In the genomic region with DNA sequence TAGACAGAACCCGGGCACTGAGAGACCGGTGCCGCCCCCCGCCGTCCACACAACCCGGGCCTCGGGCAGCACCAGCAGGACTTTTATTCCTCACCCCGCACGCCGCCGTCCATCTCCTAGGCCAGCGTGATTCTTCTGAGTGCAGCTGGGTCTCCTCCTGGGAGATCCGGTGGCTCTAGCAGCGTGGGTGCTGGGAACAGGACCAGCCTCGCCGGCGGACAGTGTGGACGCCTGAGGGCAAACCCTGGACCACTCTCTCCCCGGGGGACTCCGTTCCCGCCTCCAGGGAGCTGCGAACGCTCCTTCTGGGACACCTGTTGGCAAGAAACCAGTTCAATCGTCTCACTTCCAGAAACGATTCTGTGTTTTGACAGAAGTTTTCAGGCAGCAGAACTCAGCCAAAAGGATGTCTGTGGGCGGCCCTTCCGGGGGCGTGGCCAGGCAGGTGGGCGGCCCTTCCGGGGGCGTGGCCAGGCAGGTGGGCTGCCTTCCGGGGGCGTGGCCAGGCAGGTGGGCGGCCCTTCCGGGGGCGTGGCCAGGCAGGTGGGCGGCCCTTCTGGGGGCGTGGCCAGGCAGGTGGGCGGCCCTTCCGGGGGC, we compare ENCODE assay signal across 14 cellular contexts.
DNase-seq lines count a peak whose midpoint lies in the region; ATAC-seq and TF ChIP-seq lines count a peak whose summit lies in the region.
"Had no signal": no experiment of that assay in that cellular context is flagged by ENCODE, and none has a peak within 500 bp of the region (broad histone marks: within the 10 kb centered on the region; RNA-seq: fewer than 3 reads in every experiment).

No MANE protein-coding gene starts in this region.

- H3K27ac ChIP-seq in HEK293 (ENCODE audit: extremely low read depth, low read depth, low read length) (no peak overlapping the region), thyroid gland (no peak overlapping the region)
- H3K27ac ChIP-seq: cardiac muscle cell, parathyroid adenoma had no signal

- POLR2A ChIA-PET in activated CD4-positive, alpha-beta T cell treated with anti-CD3 and anti-CD28 coated beads for 36 hours (lab: Charles Lee), result no interaction called here
- POLR2A ChIA-PET in HEK293 (lab: Yijun Ruan, JAX) (no interaction called here), WTC11 (lab: Charles Lee) (no interaction called here)

- ATAC-seq in activated CD4-positive, alpha-beta T cell treated with anti-CD3 and anti-CD28 coated beads for 36 hours, result no peak
- no peak for ATAC-seq in WTC11
- no peak for ATAC-seq in natural killer cell treated with Interleukin-12 subunit alpha and Interleukin-12 subunit beta and Interleukin-15 and Interleukin-18, amount 100 ng/mL, for 72 hours

- CTCF ChIA-PET in activated CD4-positive, alpha-beta T cell treated with anti-CD3 and anti-CD28 coated beads for 36 hours (lab: Charles Lee), result no interaction called here
- CTCF ChIA-PET in HEK293 (lab: Yijun Ruan, JAX) (interaction anchor here (0.6 kb wide), 1 partner anchor 14 kb away, joined by 3 read pairs; no protein-coding TSS in a partner anchor), WTC11 (lab: Charles Lee) (no interaction called here)

- 92 to 93% methylated on average over 23 to 27 of the region's 40 CpGs for WGBS in thyroid gland, 2 donors

- H3K27me3 ChIP-seq in thyroid gland, result no peaks in the 10 kb centered on the region
- H3K27me3 ChIP-seq: cardiac muscle cell had no signal

- no peaks in the 10 kb centered on the region for H3K9me3 ChIP-seq in HEK293 (ENCODE audit: control insufficient read depth, insufficient read depth, low read depth, low read length)
- no peaks in the 10 kb centered on the region for H3K9me3 ChIP-seq in thyroid gland

- H3K4me1 ChIP-seq in HEK293 (ENCODE audit: control insufficient read depth, insufficient read depth, low read length) (no peaks in the 10 kb centered on the region), thyroid gland (no peaks in the 10 kb centered on the region)
- H3K4me1 ChIP-seq: parathyroid adenoma had no signal

- H3K27ac Mint-ChIP-seq in activated CD4-positive, alpha-beta T cell treated with anti-CD3 and anti-CD28 coated beads for 36 hours, result no peak overlapping the region
- H3K27ac Mint-ChIP-seq in WTC11, result no peak overlapping the region
- H3K27ac Mint-ChIP-seq in natural killer cell treated with Interleukin-12 subunit alpha and Interleukin-12 subunit beta and Interleukin-15 and Interleukin-18, amount 100 ng/mL, for 72 hours, result no peak overlapping the region

- H3K4me1 Mint-ChIP-seq in activated CD4-positive, alpha-beta T cell treated with anti-CD3 and anti-CD28 coated beads for 36 hours, result no peaks in the 10 kb centered on the region
- no peaks in the 10 kb centered on the region for H3K4me1 Mint-ChIP-seq in WTC11
- H3K4me1 Mint-ChIP-seq in natural killer cell treated with Interleukin-12 subunit alpha and Interleukin-12 subunit beta and Interleukin-15 and Interleukin-18, amount 100 ng/mL, for 72 hours (ENCODE audit: low read depth in 2 of 2), result peaks cover 12 to 15% of the 10 kb centered on the region in 2 donors

- DNase-seq in activated CD4-positive, alpha-beta T cell treated with anti-CD3 and anti-CD28 coated beads for 36 hours, result peak; percentile 61
- DNase-seq in activated CD4-positive, alpha-beta T cell treated with anti-CD3 and anti-CD28 coated beads for 4 hours, result no peak
- DNase-seq in WTC11 (ENCODE audit: low spot score) (peak; percentile 44), COR-L47 (lab: John Stamatoyannopoulos, UW) (no peak), thyroid gland (no peak), NCI-H146 treated with DMSO at 0.1 percent for 48 hours (lab: John Stamatoyannopoulos, UW; ENCODE audit: unreplicated experiment) (no peak)
- DNase-seq in natural killer cell treated with Interleukin-12 subunit alpha and Interleukin-12 subunit beta and Interleukin-15 and Interleukin-18, amount 100 ng/mL, for 72 hours (ENCODE audit: low spot score), result peak; percentile 42
- DNase-seq: GDM1, NCI-H1092, OCI-M1, small intestine had no signal

- peaks cover 2% of the 10 kb centered on the region for H3K27me3 Mint-ChIP-seq in activated CD4-positive, alpha-beta T cell treated with anti-CD3 and anti-CD28 coated beads for 36 hours
- no peaks in the 10 kb centered on the region for H3K27me3 Mint-ChIP-seq in WTC11 (ENCODE audit: low read depth)
- peaks cover 0 to 8% of the 10 kb centered on the region in 2 donors for H3K27me3 Mint-ChIP-seq in natural killer cell treated with Interleukin-12 subunit alpha and Interleukin-12 subunit beta and Interleukin-15 and Interleukin-18, amount 100 ng/mL, for 72 hours

- no peaks in the 10 kb centered on the region for H3K36me3 Mint-ChIP-seq in activated CD4-positive, alpha-beta T cell treated with anti-CD3 and anti-CD28 coated beads for 36 hours (ENCODE audit: low read depth)
- no peaks in the 10 kb centered on the region for H3K36me3 Mint-ChIP-seq in WTC11
- H3K36me3 Mint-ChIP-seq in natural killer cell treated with Interleukin-12 subunit alpha and Interleukin-12 subunit beta and Interleukin-15 and Interleukin-18, amount 100 ng/mL, for 72 hours, result no peaks in the 10 kb centered on the region

- intact Hi-C loops in activated CD4-positive, alpha-beta T cell treated with anti-CD3 and anti-CD28 coated beads for 36 hours (cut with DNase I, micrococcal nuclease), result no loop called here
- intact Hi-C loops in thyroid gland (cut with DNase I), result no loop called here

- H3K9me3 Mint-ChIP-seq in activated CD4-positive, alpha-beta T cell treated with anti-CD3 and anti-CD28 coated beads for 36 hours (ENCODE audit: low read depth), result no peaks in the 10 kb centered on the region
- no peaks in the 10 kb centered on the region; the same call in 1 of the 2 replicates for H3K9me3 Mint-ChIP-seq in WTC11
- H3K9me3 Mint-ChIP-seq in natural killer cell treated with Interleukin-12 subunit alpha and Interleukin-12 subunit beta and Interleukin-15 and Interleukin-18, amount 100 ng/mL, for 72 hours, result peaks cover 4% of the 10 kb centered on the region

- no peak overlapping the region for H3K4me3 Mint-ChIP-seq in activated CD4-positive, alpha-beta T cell treated with anti-CD3 and anti-CD28 coated beads for 36 hours
- no peak overlapping the region for H3K4me3 Mint-ChIP-seq in WTC11
- no peak overlapping the region for H3K4me3 Mint-ChIP-seq in natural killer cell treated with Interleukin-12 subunit alpha and Interleukin-12 subunit beta and Interleukin-15 and Interleukin-18, amount 100 ng/mL, for 72 hours

- TF ChIP-seq CTCF in HEK293 (tag by site-specific recombination; IDR thresholded peaks at IDR 0.05) (no peak), WTC11 (IDR thresholded peaks at IDR 0.05) (no peak), thyroid gland (IDR thresholded peaks at IDR 0.05) (no peak)

- no peak for TF ChIP-seq POLR2A in thyroid gland (IDR thresholded peaks at IDR 0.05)

- H3K4me3 ChIP-seq in HEK293 (ENCODE audit: low read depth, low read length), result no peak overlapping the region
- H3K4me3 ChIP-seq in thyroid gland (replicated peaks in 1 of 3), result no peak overlapping the region
- H3K4me3 ChIP-seq: cardiac muscle cell had no signal

- H3K36me3 ChIP-seq in HEK293 (ENCODE audit: control insufficient read depth in 2 of 2, insufficient read depth in 1 of 2, low read length in 2 of 2) (no peaks in the 10 kb centered on the region), thyroid gland (no peaks in the 10 kb centered on the region)
- H3K36me3 ChIP-seq: cardiac muscle cell had no signal

TF ChIP-seq in HEK293, 187 proteins besides CTCF, POLR2A, EP300 and RAD21 (continues in another document):
- TF ChIP-seq, protein P1, sequence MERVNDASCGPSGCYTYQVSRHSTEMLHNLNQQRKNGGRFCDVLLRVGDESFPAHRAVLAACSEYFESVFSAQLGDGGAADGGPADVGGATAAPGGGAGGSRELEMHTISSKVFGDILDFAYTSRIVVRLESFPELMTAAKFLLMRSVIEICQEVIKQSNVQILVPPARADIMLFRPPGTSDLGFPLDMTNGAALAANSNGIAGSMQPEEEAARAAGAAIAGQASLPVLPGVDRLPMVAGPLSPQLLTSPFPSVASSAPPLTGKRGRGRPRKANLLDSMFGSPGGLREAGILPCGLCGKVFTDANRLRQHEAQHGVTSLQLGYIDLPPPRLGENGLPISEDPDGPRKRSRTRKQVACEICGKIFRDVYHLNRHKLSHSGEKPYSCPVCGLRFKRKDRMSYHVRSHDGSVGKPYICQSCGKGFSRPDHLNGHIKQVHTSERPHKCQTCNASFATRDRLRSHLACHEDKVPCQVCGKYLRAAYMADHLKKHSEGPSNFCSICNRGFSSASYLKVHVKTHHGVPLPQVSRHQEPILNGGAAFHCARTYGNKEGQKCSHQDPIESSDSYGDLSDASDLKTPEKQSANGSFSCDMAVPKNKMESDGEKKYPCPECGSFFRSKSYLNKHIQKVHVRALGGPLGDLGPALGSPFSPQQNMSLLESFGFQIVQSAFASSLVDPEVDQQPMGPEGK (tag by site-specific recombination; IDR thresholded peaks at IDR 0.05), result no peak
- TF ChIP-seq IKZF3 (tag by site-specific recombination; IDR thresholded peaks at IDR 0.05) (no peak), GLIS2 (tag by site-specific recombination; IDR thresholded peaks at IDR 0.05) (no peak), ZNF2 (tag by site-specific recombination; IDR thresholded peaks at IDR 0.05) (no peak), ZNF23 (tag by site-specific recombination; IDR thresholded peaks at IDR 0.05; ENCODE audit: borderline replicate concordance) (no peak), YY1 (tag by site-specific recombination; IDR thresholded peaks at IDR 0.05) (no peak)

TF ChIP-seq in WTC11, 78 proteins besides CTCF, POLR2A, EP300 and RAD21:
- TF ChIP-seq SP1 (CRISPR knock-in tag; conservative IDR thresholded peaks at IDR 0.05) (peak; percentile 68), CBFB (CRISPR knock-in tag; IDR thresholded peaks at IDR 0.05; ENCODE audit: low read depth) (no peak), ZNF671 (CRISPR knock-in tag; IDR thresholded peaks at IDR 0.05) (no peak)

Comparison
In these comparisons a context has a peak if more than half of its experiments do, and no peak if none do; other contexts are left out.
1. DNase-seq: peak in activated CD4-positive, alpha-beta T cell treated with anti-CD3 and anti-CD28 coated beads for 36 hours (single experiment), WTC11 (single experiment) and natural killer cell treated with Interleukin-12 subunit alpha and Interleukin-12 subunit beta and Interleukin-15 and Interleukin-18, amount 100 ng/mL, for 72 hours (single experiment); none in activated CD4-positive, alpha-beta T cell treated with anti-CD3 and anti-CD28 coated beads for 4 hours (0 of 2), COR-L47 (single experiment), thyroid gland (0 of 2) and NCI-H146 treated with DMSO at 0.1 percent for 48 hours (single experiment).